Comparison of ENCODE assay signal across 29 cellular contexts in the genomic region with DNA sequence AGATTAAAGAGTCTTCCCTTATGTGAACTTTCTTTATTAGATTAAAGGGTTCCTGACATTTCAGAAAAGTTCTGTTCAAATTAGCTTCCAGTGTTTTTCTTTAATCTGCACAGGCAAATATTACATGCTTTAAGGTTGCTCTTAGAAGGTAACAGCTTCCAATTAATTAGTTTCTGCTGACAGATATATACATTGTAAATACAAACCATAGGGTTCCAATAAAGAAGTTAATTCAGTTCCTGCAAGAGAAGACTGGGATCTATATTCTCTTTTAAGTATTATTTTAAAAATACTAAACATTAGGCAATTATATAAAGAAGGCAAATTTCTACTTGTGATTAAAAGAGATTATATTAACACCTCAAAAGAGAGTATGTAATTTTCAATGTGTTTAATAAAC.
"Had no signal": no experiment of that assay in that cellular context is flagged by ENCODE, and none has a peak within 500 bp of the region (broad histone marks: within the 10 kb centered on the region; RNA-seq: fewer than 3 reads in every experiment).

No MANE protein-coding gene starts in this region.

- H3K9me3 ChIP-seq: left lung, lower lobe of right lung, prostate gland, stomach, thoracic aorta, tibial artery, upper lobe of right lung had no signal

- ATAC-seq: left colon; left lung; lower lobe of right lung; naive thymus-derived CD8-positive, alpha-beta T cell; right cardiac atrium; sciatic nerve; stimulated activated naive B cell treated with anti-CD40 and anti-IgM and Interleukin-4, amounts not matched to agents 10 μg/mL and 1 μg/mL and 100 μg/mL, for 72 hours; stimulated activated naive CD8-positive, alpha-beta T cell treated with anti-CD3 and anti-CD28 coated beads, Interleukin-15, Interleukin-2, amounts not matched to agents 100 U/mL and 50 U/mL, for 24 hours; upper lobe of right lung had no signal

- H3K4me1 ChIP-seq: left lung, lower lobe of right lung, prostate gland, tibial artery, upper lobe of right lung had no signal

- DNase-seq: hypothalamus; immature natural killer cell; kidney; left colon; left lung; lower lobe of right lung; mammary epithelial cell; mesenchymal stem cell; naive thymus-derived CD8-positive, alpha-beta T cell; nucleus accumbens; posterior cingulate gyrus; retina; right cardiac atrium; stimulated activated CD4-positive, alpha-beta T cell treated with anti-CD3 and anti-CD28 coated beads, Interleukin-12 subunit alpha, Interleukin-12 subunit beta, amount 100 ng/mL, for 4 hours; stimulated activated CD4-positive, alpha-beta T cell treated with anti-CD3 and anti-CD28 coated beads, Interleukin-15, amount 100 ng/mL, for 24 hours; stimulated activated CD4-positive, alpha-beta T cell treated with anti-CD3 and anti-CD28 coated beads, Interleukin-2, amount 100 ng/mL, for 24 hours; stimulated activated CD4-positive, alpha-beta T cell treated with anti-CD3 and anti-CD28 coated beads, Interleukin-4, amount 100 ng/mL, for 1 hour; stimulated activated naive B cell treated with anti-CD40 and anti-IgM and Interleukin-4, amounts not matched to agents 10 μg/mL and 1 μg/mL and 100 μg/mL, for 72 hours; stimulated activated naive CD8-positive, alpha-beta T cell treated with anti-CD3 and anti-CD28 coated beads, Interleukin-15, Interleukin-2, amounts not matched to agents 100 U/mL and 50 U/mL, for 24 hours; stomach; tibial artery; trophoblast cell; upper lobe of right lung had no signal

- H3K27ac ChIP-seq: left lung, lower lobe of right lung, prostate gland, skin epidermis, stomach, thoracic aorta, tibial artery, upper lobe of right lung had no signal

- H3K4me3 ChIP-seq: left lung, lower lobe of right lung, prostate gland, skin epidermis, stomach, thoracic aorta, tibial artery, upper lobe of right lung had no signal

- H3K36me3 ChIP-seq: left lung, lower lobe of right lung, prostate gland, stomach, thoracic aorta, tibial artery, upper lobe of right lung had no signal

- FAIRE-seq: islet of Langerhans, urothelium cell line had no signal

- H3K27me3 ChIP-seq: left lung, tibial artery, upper lobe of right lung had no signal
